In the genomic region with DNA sequence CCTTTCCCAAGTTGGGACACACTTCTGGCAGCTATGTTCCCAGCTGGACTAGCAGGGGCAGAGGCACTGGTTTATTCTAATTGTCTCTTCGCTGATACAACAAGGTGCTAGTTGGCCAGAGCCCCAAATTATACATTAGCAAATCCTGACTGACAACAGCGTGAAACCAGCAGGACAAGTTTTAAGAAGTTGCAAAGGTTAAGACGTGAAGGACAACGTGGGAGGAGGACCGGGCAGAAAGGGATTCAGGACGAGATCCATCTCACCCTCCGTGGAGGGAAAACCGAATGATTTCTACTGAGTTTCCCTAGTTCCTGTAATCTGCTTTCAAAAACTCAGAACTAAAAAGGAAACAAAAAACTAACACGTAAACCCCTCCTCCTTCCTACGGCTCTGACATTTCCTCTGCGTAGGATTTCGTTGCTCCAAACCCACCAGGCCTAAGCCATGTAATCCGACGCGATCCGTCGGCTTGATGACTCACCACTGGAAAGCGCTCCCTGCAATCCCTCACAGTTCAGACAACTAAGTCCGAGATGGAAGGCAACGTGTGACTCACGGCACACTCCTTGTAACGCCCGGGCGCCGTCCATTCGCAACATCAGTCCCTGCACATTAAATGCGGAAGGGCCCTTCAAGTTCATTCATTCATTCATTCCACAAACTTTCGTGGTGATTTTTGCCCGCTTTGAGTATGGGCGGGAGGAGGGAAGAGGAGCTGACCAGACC, we compare ENCODE assay signal across 1 cellular context.
TF ChIP-seq lines count a peak whose summit lies in the region.

No MANE protein-coding gene starts in this region.

TF ChIP-seq in HepG2, 621 proteins besides CTCF, POLR2A, EP300 and RAD21 (continued from another document and continues in another):
- TF ChIP-seq, protein P1, sequence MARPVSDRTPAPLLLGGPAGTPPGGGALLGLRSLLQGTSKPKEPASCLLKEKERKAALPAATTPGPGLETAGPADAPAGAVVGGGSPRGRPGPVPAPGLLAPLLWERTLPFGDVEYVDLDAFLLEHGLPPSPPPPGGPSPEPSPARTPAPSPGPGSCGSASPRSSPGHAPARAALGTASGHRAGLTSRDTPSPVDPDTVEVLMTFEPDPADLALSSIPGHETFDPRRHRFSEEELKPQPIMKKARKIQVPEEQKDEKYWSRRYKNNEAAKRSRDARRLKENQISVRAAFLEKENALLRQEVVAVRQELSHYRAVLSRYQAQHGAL (CRISPR knock-in tag; IDR thresholded peaks at IDR 0.05; ENCODE audit: not compliant biosample characterization), result no peak
- TF ChIP-seq, protein P2, sequence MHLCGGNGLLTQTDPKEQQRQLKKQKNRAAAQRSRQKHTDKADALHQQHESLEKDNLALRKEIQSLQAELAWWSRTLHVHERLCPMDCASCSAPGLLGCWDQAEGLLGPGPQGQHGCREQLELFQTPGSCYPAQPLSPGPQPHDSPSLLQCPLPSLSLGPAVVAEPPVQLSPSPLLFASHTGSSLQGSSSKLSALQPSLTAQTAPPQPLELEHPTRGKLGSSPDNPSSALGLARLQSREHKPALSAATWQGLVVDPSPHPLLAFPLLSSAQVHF (CRISPR knock-in tag; IDR thresholded peaks at IDR 0.05), result peak; percentile 41; the same call in 1 of the 2 replicates
- TF ChIP-seq NFE2 (CRISPR knock-in tag; IDR thresholded peaks at IDR 0.05), result no peak
- TF ChIP-seq ELF3 (CRISPR knock-in tag; IDR thresholded peaks at IDR 0.05), result 0 out of 2 replicates have a peak, but pooled peaks have one; percentile 39
- no peak for TF ChIP-seq ZNF101 (CRISPR knock-in tag; IDR thresholded peaks at IDR 0.05; ENCODE audit: borderline replicate concordance, low read depth)
- TF ChIP-seq ATF1 (CRISPR knock-in tag; IDR thresholded peaks at IDR 0.05), result peak; percentile 43; the same call in 1 of the 2 replicates
- no peak for TF ChIP-seq SRF (IDR thresholded peaks at IDR 0.05; ENCODE audit: low read depth, low read length)
- no peak for TF ChIP-seq NFYC (CRISPR knock-in tag; IDR thresholded peaks at IDR 0.05)
- TF ChIP-seq DPF2 (CRISPR knock-in tag; IDR thresholded peaks at IDR 0.05; ENCODE audit: borderline replicate concordance, low read depth), result no peak
- no peak for TF ChIP-seq AGO1 (IDR thresholded peaks at IDR 0.05; ENCODE audit: low read depth, low read length, poor library complexity, severe bottlenecking)
- peak; percentile 25; the same call in 1 of the 2 replicates for TF ChIP-seq MED13 (CRISPR knock-in tag; IDR thresholded peaks at IDR 0.05)
- no peak for TF ChIP-seq ZNF496 (CRISPR knock-in tag; IDR thresholded peaks at IDR 0.05; ENCODE audit: insufficient replicate concordance)
- TF ChIP-seq FOXK1 (CRISPR knock-in tag; IDR thresholded peaks at IDR 0.05; ENCODE audit: borderline replicate concordance, low read depth), result 0 out of 2 replicates have a peak, but pooled peaks have one; percentile 24
- TF ChIP-seq ZFP62 (CRISPR knock-in tag; IDR thresholded peaks at IDR 0.05), result no peak
- no peak for TF ChIP-seq GATA4 (IDR thresholded peaks at IDR 0.05; ENCODE audit: borderline replicate concordance, low read depth)
- TF ChIP-seq REL (CRISPR knock-in tag; conservative IDR thresholded peaks at IDR 0.05), result 0 out of 2 replicates have a peak, but pooled peaks have one; percentile 23
- TF ChIP-seq ZNF292 (CRISPR knock-in tag; IDR thresholded peaks at IDR 0.05; ENCODE audit: borderline replicate concordance, low read depth), result peak; percentile 79; the same call in 1 of the 2 replicates
- TF ChIP-seq ZMYM3 (CRISPR knock-in tag; IDR thresholded peaks at IDR 0.05), result peak; percentile 64; the same call in 1 of the 2 replicates
- no peak for TF ChIP-seq ZNF333 (CRISPR knock-in tag; IDR thresholded peaks at IDR 0.05; ENCODE audit: borderline replicate concordance)
- TF ChIP-seq, protein P3, sequence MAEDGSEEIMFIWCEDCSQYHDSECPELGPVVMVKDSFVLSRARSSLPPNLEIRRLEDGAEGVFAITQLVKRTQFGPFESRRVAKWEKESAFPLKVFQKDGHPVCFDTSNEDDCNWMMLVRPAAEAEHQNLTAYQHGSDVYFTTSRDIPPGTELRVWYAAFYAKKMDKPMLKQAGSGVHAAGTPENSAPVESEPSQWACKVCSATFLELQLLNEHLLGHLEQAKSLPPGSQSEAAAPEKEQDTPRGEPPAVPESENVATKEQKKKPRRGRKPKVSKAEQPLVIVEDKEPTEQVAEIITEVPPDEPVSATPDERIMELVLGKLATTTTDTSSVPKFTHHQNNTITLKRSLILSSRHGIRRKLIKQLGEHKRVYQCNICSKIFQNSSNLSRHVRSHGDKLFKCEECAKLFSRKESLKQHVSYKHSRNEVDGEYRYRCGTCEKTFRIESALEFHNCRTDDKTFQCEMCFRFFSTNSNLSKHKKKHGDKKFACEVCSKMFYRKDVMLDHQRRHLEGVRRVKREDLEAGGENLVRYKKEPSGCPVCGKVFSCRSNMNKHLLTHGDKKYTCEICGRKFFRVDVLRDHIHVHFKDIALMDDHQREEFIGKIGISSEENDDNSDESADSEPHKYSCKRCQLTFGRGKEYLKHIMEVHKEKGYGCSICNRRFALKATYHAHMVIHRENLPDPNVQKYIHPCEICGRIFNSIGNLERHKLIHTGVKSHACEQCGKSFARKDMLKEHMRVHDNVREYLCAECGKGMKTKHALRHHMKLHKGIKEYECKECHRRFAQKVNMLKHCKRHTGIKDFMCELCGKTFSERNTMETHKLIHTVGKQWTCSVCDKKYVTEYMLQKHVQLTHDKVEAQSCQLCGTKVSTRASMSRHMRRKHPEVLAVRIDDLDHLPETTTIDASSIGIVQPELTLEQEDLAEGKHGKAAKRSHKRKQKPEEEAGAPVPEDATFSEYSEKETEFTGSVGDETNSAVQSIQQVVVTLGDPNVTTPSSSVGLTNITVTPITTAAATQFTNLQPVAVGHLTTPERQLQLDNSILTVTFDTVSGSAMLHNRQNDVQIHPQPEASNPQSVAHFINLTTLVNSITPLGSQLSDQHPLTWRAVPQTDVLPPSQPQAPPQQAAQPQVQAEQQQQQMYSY (CRISPR knock-in tag; IDR thresholded peaks at IDR 0.05), result no peak
- TF ChIP-seq ZNF441 (CRISPR knock-in tag; IDR thresholded peaks at IDR 0.05; ENCODE audit: borderline replicate concordance), result peak; percentile 68; the same call in 1 of the 2 replicates
- peak; percentile 49; the same call in 1 of the 2 replicates for TF ChIP-seq CEBPG (CRISPR knock-in tag; IDR thresholded peaks at IDR 0.05)
- no peak for TF ChIP-seq KLF12 (CRISPR knock-in tag; IDR thresholded peaks at IDR 0.05; ENCODE audit: borderline replicate concordance)
- TF ChIP-seq, protein P4, sequence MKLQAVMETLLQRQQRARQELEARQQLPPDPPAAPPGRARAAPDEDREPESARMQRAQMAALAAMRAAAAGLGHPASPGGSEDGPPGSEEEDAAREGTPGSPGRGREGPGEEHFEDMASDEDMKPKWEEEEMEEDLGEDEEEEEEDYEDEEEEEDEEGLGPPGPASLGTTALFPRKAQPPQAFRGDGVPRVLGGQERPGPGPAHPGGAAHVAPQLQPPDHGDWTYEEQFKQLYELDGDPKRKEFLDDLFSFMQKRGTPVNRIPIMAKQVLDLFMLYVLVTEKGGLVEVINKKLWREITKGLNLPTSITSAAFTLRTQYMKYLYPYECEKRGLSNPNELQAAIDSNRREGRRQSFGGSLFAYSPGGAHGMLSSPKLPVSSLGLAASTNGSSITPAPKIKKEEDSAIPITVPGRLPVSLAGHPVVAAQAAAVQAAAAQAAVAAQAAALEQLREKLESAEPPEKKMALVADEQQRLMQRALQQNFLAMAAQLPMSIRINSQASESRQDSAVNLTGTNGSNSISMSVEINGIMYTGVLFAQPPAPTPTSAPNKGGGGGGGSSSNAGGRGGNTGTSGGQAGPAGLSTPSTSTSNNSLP (IDR thresholded peaks at IDR 0.05; ENCODE audit: low read depth, low read length), result peak; percentile 30; the same call in 1 of the 2 replicates
- TF ChIP-seq, protein P5, sequence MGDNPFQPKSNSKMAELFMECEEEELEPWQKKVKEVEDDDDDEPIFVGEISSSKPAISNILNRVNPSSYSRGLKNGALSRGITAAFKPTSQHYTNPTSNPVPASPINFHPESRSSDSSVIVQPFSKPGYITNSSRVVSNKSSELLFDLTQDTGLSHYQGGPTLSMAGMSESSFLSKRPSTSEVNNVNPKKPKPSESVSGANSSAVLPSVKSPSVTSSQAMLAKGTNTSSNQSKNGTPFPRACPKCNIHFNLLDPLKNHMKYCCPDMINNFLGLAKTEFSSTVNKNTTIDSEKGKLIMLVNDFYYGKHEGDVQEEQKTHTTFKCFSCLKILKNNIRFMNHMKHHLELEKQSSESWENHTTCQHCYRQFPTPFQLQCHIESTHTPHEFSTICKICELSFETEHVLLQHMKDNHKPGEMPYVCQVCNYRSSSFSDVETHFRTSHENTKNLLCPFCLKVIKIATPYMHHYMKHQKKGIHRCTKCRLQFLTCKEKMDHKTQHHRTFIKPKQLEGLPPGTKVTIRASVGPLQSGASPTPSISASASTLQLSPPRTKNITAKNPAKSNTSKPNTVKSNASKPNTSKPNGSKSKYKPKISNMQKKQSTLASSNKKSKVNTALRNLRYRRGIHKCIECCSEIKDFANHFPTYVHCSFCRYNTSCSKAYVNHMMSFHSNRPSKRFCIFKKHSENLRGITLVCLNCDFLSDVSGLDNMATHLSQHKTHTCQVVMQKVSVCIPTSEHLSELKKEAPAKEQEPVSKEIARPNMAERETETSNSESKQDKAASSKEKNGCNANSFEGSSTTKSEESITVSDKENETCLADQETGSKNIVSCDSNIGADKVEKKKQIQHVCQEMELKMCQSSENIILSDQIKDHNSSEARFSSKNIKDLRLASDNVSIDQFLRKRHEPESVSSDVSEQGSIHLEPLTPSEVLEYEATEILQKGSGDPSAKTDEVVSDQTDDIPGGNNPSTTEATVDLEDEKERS (CRISPR knock-in tag; IDR thresholded peaks at IDR 0.05), result 0 out of 2 replicates have a peak, but pooled peaks have one; percentile 32
- TF ChIP-seq SOX5 (CRISPR knock-in tag; IDR thresholded peaks at IDR 0.05; ENCODE audit: borderline replicate concordance), result peak; percentile 47; the same call in 1 of the 2 replicates
- TF ChIP-seq LCORL (IDR thresholded peaks at IDR 0.05), result no peak
- TF ChIP-seq LCORL (CRISPR knock-in tag; IDR thresholded peaks at IDR 0.05), result peak; percentile 63; the same call in 1 of the 2 replicates
- TF ChIP-seq ZNF232 (CRISPR knock-in tag; IDR thresholded peaks at IDR 0.05; ENCODE audit: borderline replicate concordance), result no peak; the same call in 1 of the 2 replicates
- TF ChIP-seq RCOR2 (CRISPR knock-in tag; IDR thresholded peaks at IDR 0.05), result no peak
- TF ChIP-seq, protein P6, sequence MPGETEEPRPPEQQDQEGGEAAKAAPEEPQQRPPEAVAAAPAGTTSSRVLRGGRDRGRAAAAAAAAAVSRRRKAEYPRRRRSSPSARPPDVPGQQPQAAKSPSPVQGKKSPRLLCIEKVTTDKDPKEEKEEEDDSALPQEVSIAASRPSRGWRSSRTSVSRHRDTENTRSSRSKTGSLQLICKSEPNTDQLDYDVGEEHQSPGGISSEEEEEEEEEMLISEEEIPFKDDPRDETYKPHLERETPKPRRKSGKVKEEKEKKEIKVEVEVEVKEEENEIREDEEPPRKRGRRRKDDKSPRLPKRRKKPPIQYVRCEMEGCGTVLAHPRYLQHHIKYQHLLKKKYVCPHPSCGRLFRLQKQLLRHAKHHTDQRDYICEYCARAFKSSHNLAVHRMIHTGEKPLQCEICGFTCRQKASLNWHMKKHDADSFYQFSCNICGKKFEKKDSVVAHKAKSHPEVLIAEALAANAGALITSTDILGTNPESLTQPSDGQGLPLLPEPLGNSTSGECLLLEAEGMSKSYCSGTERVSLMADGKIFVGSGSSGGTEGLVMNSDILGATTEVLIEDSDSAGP (CRISPR knock-in tag; IDR thresholded peaks at IDR 0.05; ENCODE audit: borderline replicate concordance), result no peak
- TF ChIP-seq NR1H2 (CRISPR knock-in tag; IDR thresholded peaks at IDR 0.05; ENCODE audit: borderline replicate concordance, low read depth), result no peak
- TF ChIP-seq, protein P7, sequence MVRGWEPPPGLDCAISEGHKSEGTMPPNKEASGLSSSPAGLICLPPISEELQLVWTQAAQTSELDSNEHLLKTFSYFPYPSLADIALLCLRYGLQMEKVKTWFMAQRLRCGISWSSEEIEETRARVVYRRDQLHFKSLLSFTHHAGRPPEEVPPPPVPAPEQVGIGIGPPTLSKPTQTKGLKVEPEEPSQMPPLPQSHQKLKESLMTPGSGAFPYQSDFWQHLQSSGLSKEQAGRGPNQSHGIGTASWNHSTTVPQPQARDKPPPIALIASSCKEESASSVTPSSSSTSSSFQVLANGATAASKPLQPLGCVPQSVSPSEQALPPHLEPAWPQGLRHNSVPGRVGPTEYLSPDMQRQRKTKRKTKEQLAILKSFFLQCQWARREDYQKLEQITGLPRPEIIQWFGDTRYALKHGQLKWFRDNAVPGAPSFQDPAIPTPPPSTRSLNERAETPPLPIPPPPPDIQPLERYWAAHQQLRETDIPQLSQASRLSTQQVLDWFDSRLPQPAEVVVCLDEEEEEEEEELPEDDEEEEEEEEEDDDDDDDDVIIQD (CRISPR knock-in tag; IDR thresholded peaks at IDR 0.05; ENCODE audit: low read depth), result peak; percentile 24; the same call in 1 of the 2 replicates
- TF ChIP-seq HNF4G (IDR thresholded peaks at IDR 0.05; ENCODE audit: borderline replicate concordance, low read depth, low read length), result no peak
- TF ChIP-seq HNF4G (CRISPR knock-in tag; IDR thresholded peaks at IDR 0.05; ENCODE audit: borderline replicate concordance, low read depth), result 0 out of 2 replicates have a peak, but pooled peaks have one; percentile 4
- TF ChIP-seq, protein P8, sequence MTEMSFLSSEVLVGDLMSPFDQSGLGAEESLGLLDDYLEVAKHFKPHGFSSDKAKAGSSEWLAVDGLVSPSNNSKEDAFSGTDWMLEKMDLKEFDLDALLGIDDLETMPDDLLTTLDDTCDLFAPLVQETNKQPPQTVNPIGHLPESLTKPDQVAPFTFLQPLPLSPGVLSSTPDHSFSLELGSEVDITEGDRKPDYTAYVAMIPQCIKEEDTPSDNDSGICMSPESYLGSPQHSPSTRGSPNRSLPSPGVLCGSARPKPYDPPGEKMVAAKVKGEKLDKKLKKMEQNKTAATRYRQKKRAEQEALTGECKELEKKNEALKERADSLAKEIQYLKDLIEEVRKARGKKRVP (CRISPR knock-in tag; IDR thresholded peaks at IDR 0.05), result peak in 1 of 2 experiments; percentile 61; a peak in 2 of 4 replicates
- TF ChIP-seq ZBTB20 (CRISPR knock-in tag; IDR thresholded peaks at IDR 0.05; ENCODE audit: borderline replicate concordance, low read depth), result no peak; the same call in 1 of the 2 replicates
- TF ChIP-seq, protein P9, sequence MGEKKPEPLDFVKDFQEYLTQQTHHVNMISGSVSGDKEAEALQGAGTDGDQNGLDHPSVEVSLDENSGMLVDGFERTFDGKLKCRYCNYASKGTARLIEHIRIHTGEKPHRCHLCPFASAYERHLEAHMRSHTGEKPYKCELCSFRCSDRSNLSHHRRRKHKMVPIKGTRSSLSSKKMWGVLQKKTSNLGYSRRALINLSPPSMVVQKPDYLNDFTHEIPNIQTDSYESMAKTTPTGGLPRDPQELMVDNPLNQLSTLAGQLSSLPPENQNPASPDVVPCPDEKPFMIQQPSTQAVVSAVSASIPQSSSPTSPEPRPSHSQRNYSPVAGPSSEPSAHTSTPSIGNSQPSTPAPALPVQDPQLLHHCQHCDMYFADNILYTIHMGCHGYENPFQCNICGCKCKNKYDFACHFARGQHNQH (CRISPR knock-in tag; IDR thresholded peaks at IDR 0.05), result peak; percentile 70; the same call in 1 of the 2 replicates
- TF ChIP-seq ZNF598 (CRISPR knock-in tag; IDR thresholded peaks at IDR 0.05; ENCODE audit: borderline replicate concordance), result no peak
- TF ChIP-seq TAF1 (CRISPR knock-in tag; IDR thresholded peaks at IDR 0.05), result peak; percentile 82
- TF ChIP-seq CEBPB (IDR thresholded peaks at IDR 0.05; ENCODE audit: borderline replicate concordance, low read depth, low read length), result peak; percentile 2; the same call in 1 of the 2 replicates
- TF ChIP-seq GTF2F1 (IDR thresholded peaks at IDR 0.05; ENCODE audit: low read length), result no peak
- 0 out of 2 replicates have a peak, but pooled peaks have one; percentile 45 for TF ChIP-seq ZNF879 (CRISPR knock-in tag; IDR thresholded peaks at IDR 0.05)
- TF ChIP-seq CBX5 (CRISPR knock-in tag; IDR thresholded peaks at IDR 0.05; ENCODE audit: borderline replicate concordance), result peak; percentile 28; the same call in 1 of the 2 replicates
- TF ChIP-seq ZNF780A (CRISPR knock-in tag; IDR thresholded peaks at IDR 0.05), result no peak
